Comparison of ENCODE assay signal across 11 cellular contexts in the genomic region with DNA sequence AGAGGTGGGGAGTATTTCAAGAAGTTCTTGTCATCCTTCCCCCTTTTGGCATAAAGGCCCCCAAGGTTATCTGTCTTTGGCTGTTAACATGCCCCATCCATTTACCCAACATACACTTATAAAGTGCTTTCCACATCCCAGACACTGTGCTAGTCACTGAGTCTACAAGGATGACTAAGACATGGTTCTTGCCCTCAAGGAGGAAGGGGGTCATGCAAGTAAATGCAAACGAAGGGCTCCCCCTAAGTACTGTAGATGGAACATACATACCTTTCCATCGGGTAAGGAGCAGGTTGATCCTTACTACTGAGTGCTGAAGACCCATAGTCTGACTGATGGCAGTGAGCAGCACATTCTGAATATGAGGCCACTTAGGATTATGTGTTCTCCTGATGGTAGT. TPM values are rescaled to one million over a fixed set of nuclear protein-coding genes. Genes with fewer than 3 reads are reported as not detected.
DNase-seq lines count a peak whose midpoint lies in the region; ATAC-seq, FAIRE-seq and TF ChIP-seq lines count a peak whose summit lies in the region.
"Had no signal": no experiment of that assay in that cellular context is flagged by ENCODE, and none has a peak within 500 bp of the region (broad histone marks: within the 10 kb centered on the region; RNA-seq: fewer than 3 reads in every experiment).

No MANE protein-coding gene starts in this region.

- DNase-seq in stimulated activated CD4-positive, alpha-beta T cell treated with anti-CD3 and anti-CD28 coated beads, Interleukin-4, amount 100 ng/mL, for 24 hours: peak; percentile 35
- DNase-seq in stimulated activated CD4-positive, alpha-beta T cell treated with anti-CD3 and anti-CD28 coated beads, Interleukin-15, amount 100 ng/mL, for 24 hours: no peak
- DNase-seq in OCI-M1 (lab: John Stamatoyannopoulos, UW) (peak; percentile 15), bronchial epithelial cell (ENCODE audit: low read depth) (peak; percentile 62), OCI-M2 (lab: John Stamatoyannopoulos, UW; ENCODE audit: unreplicated experiment) (no peak), midbrain (lab: John Stamatoyannopoulos, UW) (no peak)
- DNase-seq: Caco-2, NCI-H1092, occipital lobe had no signal

- FAIRE-seq in bronchial epithelial cell (lab: Jason Lieb, UNC): no peak

- H3K27me3 ChIP-seq in bronchial epithelial cell (ENCODE audit: control insufficient read depth, insufficient read depth, low read length): no peaks in the 10 kb centered on the region

- H3K4me3 ChIP-seq in bronchial epithelial cell (ENCODE audit: low read depth, low read length): no peak overlapping the region

- ATAC-seq in HG02973 (IDR thresholded peaks at IDR 0.05; ENCODE audit: unreplicated experiment) (no peak), HG02884 (IDR thresholded peaks at IDR 0.05; ENCODE audit: unreplicated experiment) (no peak)

- no peak for TF ChIP-seq CTCF in bronchial epithelial cell (IDR thresholded peaks at IDR 0.05; ENCODE audit: insufficient read depth, low read length, severe bottlenecking)

- H3K36me3 ChIP-seq in bronchial epithelial cell (ENCODE audit: control insufficient read depth, insufficient read depth, low read length): peaks cover 5% of the 10 kb centered on the region

RNA-seq across cellular contexts. Expression of a gene that starts 38.3 kb away (rescaled TPM):
- 23.8 and 25.5 TPM in 2 replicates for total RNA-seq in bronchial epithelial cell

Comparison
In these comparisons a context has a peak if more than half of its experiments do, and no peak if none do; other contexts are left out.
1. DNase-seq: peak in stimulated activated CD4-positive, alpha-beta T cell treated with anti-CD3 and anti-CD28 coated beads, Interleukin-4, amount 100 ng/mL, for 24 hours (single experiment), OCI-M1 (single experiment) and bronchial epithelial cell (single experiment); none in stimulated activated CD4-positive, alpha-beta T cell treated with anti-CD3 and anti-CD28 coated beads, Interleukin-15, amount 100 ng/mL, for 24 hours (single experiment), OCI-M2 (single experiment) and midbrain (single experiment).